8 cellular contexts compared by ENCODE assay signal in the genomic region with DNA sequence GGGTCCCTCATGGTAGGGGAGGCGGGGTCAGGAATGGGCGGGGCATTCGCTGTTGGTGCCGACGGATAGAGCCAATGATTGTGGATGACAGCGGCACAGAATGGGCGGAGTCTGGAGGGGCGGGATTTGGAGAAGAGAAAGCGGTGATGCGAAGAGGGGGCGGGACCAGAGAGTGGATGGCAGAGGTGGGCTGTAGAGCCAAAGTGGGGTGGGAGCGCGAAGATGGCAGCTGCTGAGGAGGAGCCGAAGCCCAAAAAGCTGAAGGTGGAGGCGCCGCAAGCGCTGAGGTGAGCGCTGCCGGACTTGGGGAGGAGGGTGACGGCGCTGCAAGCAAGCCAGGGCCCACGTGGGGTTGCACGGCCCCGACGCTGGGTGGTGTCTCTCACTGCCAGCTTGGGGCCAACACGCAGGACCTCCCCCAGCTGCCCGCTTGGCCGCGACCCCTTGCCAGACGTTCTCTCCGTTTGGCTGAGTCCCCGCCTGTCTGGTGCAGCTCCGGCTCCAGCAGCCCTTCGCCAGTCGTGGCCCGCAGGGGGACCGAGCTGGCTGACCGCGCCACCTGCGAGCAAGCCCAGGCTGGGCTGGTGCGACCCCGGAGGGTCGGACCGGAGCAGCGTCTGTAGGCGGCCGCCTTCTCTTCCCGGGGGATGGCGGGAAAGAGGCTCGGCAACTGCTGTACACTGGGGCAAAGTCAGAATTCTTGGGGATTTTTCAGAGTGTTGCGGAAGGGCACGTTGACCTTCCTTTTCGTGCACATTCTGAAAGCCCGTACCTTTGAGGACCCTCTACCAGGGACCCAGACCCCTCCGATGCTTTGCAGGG. TPM values are rescaled to one million over a fixed set of nuclear protein-coding genes. Genes with fewer than 3 reads are reported as not detected.
DNase-seq lines count a peak whose midpoint lies in the region; ATAC-seq and TF ChIP-seq lines count a peak whose summit lies in the region.

A gene (plus strand): TSS at position 165 of the 822 bp plus-strand sequence. CDS start 58 bp downstream, at position 223.

- H3K36me3 ChIP-seq in left ventricle myocardium inferior (no peaks in the 10 kb centered on the region), psoas muscle (ENCODE audit: insufficient read depth in 1 of 2, low read depth in 1 of 2) (peaks cover 0 to 22% of the 10 kb centered on the region in 2 donors), vagina (no peaks in the 10 kb centered on the region)

- peak in 1 of 2 donors; percentile 60 for TF ChIP-seq POLR2A in vagina (IDR thresholded peaks at IDR 0.05)

- H3K27ac ChIP-seq in left ventricle myocardium inferior (replicated peaks), result peak within 1 kb of the TSS; percentile 94
- H3K27ac ChIP-seq in psoas muscle, result peak within 1 kb of the TSS; percentile 96
- peak within 1 kb of the TSS; percentile 82 for H3K27ac ChIP-seq in vagina

- peaks cover 17% of the 10 kb centered on the region for H3K4me1 Mint-ChIP-seq in T-helper 1 cell treated with Interleukin-12 subunit alpha and Interleukin-12 subunit beta and Interleukin-4 antibody, amounts not matched to agents 30 μg/mL and 1 μg/mL, for 36 hours (ENCODE audit: low read depth)

- peak; percentile 87 for DNase-seq in NCI-H1105 (lab: John Stamatoyannopoulos, UW)
- DNase-seq in amniotic stem cell (lab: John Stamatoyannopoulos, UW), result peak; percentile 95
- DNase-seq in left ventricle myocardium inferior, result peak; percentile 100
- DNase-seq in psoas muscle, result peak; percentile 99 to 100
- peak in 1 of 2 donors; percentile 98 for DNase-seq in vagina (ENCODE audit: extremely low spot score in 2 of 2)

- H3K9me3 ChIP-seq in left ventricle myocardium inferior (replicated peaks) (no peaks in the 10 kb centered on the region), psoas muscle (no peaks in the 10 kb centered on the region), vagina (no peaks in the 10 kb centered on the region)

- H3K4me1 ChIP-seq in left ventricle myocardium inferior (peaks cover 70% of the 10 kb centered on the region), psoas muscle (peaks cover 34% of the 10 kb centered on the region), vagina (peaks cover 50% of the 10 kb centered on the region)

- ATAC-seq in HG02610 (IDR thresholded peaks at IDR 0.05; ENCODE audit: unreplicated experiment), result peak; percentile 86
- ATAC-seq in psoas muscle, result peak; percentile 93 to 94 (median 94)

- peak within 1 kb of the TSS; percentile 63 for H3K27ac Mint-ChIP-seq in T-helper 1 cell treated with Interleukin-12 subunit alpha and Interleukin-12 subunit beta and Interleukin-4 antibody, amounts not matched to agents 30 μg/mL and 1 μg/mL, for 36 hours

- H3K4me3 ChIP-seq in left ventricle myocardium inferior (peak within 1 kb of the TSS; percentile 80), psoas muscle (peak within 1 kb of the TSS; percentile 96), vagina (peak within 1 kb of the TSS; percentile 68 to 88)

- H3K27me3 ChIP-seq in left ventricle myocardium inferior (ENCODE audit: low read depth), result no peaks in the 10 kb centered on the region
- H3K27me3 ChIP-seq in psoas muscle (ENCODE audit: insufficient read depth in 3 of 3, low read length in 2 of 3), result no peaks in the 10 kb centered on the region
- H3K27me3 ChIP-seq in vagina, result no peaks in the 10 kb centered on the region

- WGBS in psoas muscle, 3 donors, result 0 to 1% (median 0%) methylated on average over 49 to 55 of the region's 55 CpGs

- TF ChIP-seq CTCF in GM12873 (IDR thresholded peaks at IDR 0.05; ENCODE audit: insufficient read depth, low read depth, low read length, missing control alignments) (peak; percentile 31), left ventricle myocardium inferior (IDR thresholded peaks at IDR 0.05; ENCODE audit: borderline replicate concordance) (peak; percentile 41), psoas muscle (IDR thresholded peaks at IDR 0.05) (peak; percentile 15), vagina (IDR thresholded peaks at IDR 0.05) (peak in 1 of 3 experiments; percentile 29)

- no peaks in the 10 kb centered on the region for H3K9me3 Mint-ChIP-seq in T-helper 1 cell treated with Interleukin-12 subunit alpha and Interleukin-12 subunit beta and Interleukin-4 antibody, amounts not matched to agents 30 μg/mL and 1 μg/mL, for 36 hours

- peaks cover 2% of the 10 kb centered on the region for H3K36me3 Mint-ChIP-seq in T-helper 1 cell treated with Interleukin-12 subunit alpha and Interleukin-12 subunit beta and Interleukin-4 antibody, amounts not matched to agents 30 μg/mL and 1 μg/mL, for 36 hours (ENCODE audit: low read depth)

- no peak within 1 kb of the TSS for H3K4me3 Mint-ChIP-seq in T-helper 1 cell treated with Interleukin-12 subunit alpha and Interleukin-12 subunit beta and Interleukin-4 antibody, amounts not matched to agents 30 μg/mL and 1 μg/mL, for 36 hours

- no peaks in the 10 kb centered on the region for H3K27me3 Mint-ChIP-seq in T-helper 1 cell treated with Interleukin-12 subunit alpha and Interleukin-12 subunit beta and Interleukin-4 antibody, amounts not matched to agents 30 μg/mL and 1 μg/mL, for 36 hours (ENCODE audit: low read depth)

- intact Hi-C loops in left ventricle myocardium inferior (cut with micrococcal nuclease), result no loop called here
- intact Hi-C loops in psoas muscle (cut with DNase I), result no loop called here
- intact Hi-C loops in vagina (cut with DNase I), result no loop called here

RNA-seq across cellular contexts. Expression of the gene that starts here (rescaled TPM):
- total RNA-seq in left ventricle myocardium inferior (41.3 TPM), psoas muscle (10 to 100 TPM; 19.3 to 32.3 (median 25.6) TPM), vagina (46.2 TPM)
- 10 to 100 TPM; 17.8 to 28.6 (median 22.0) TPM for polyA plus RNA-seq in psoas muscle
